Comparison of ENCODE assay signal across 30 cellular contexts in the genomic region with DNA sequence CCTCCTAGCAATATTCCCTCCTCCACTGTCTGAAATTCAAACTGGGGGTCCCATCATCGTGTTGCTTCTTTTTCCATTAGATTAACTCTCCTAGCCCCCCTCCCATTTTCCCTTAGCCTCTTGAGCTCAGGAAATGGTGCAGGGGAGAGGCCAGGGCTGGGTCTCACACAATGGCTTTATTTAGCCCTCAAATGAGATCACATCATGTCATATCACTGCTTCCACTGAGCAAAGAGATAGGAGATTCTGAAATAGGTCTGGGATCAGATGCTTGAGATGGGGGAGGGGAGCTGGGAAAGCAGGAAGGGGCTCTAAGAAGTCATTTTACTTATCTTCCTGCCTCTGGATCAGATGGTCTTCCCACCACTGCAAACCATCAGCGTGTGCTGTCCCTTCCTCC. TPM values are rescaled to one million over a fixed set of nuclear protein-coding genes. Genes with fewer than 3 reads are reported as not detected.
"Had no signal": no experiment of that assay in that cellular context is flagged by ENCODE, and none has a peak within 500 bp of the region (broad histone marks: within the 10 kb centered on the region; RNA-seq: fewer than 3 reads in every experiment).

No MANE protein-coding gene starts in this region.

- H3K4me3 ChIP-seq: coronary artery, heart right ventricle, mucosa of descending colon, upper lobe of left lung had no signal

- H3K9me3 ChIP-seq: heart right ventricle, mucosa of descending colon, upper lobe of left lung had no signal

- H3K36me3 ChIP-seq: heart right ventricle, upper lobe of left lung had no signal

- H3K27me3 Mint-ChIP-seq: activated B cell treated with CpG ODN at 0.5 μM for 24 hours; activated CD4-positive, alpha-beta memory T cell treated with anti-CD3 and anti-CD28 coated beads for 36 hours; activated CD4-positive, alpha-beta T cell treated with anti-CD3 and anti-CD28 coated beads for 36 hours had no signal

- H3K27ac Mint-ChIP-seq: activated B cell treated with CpG ODN at 0.5 μM for 24 hours; activated CD4-positive, alpha-beta memory T cell treated with anti-CD3 and anti-CD28 coated beads for 36 hours; activated CD4-positive, alpha-beta T cell treated with anti-CD3 and anti-CD28 coated beads for 36 hours; activated naive CD4-positive, alpha-beta T cell treated with anti-CD3 and anti-CD28 coated beads for 36 hours had no signal

- H3K9me3 Mint-ChIP-seq: activated B cell treated with CpG ODN at 0.5 μM for 24 hours; activated CD4-positive, alpha-beta memory T cell treated with anti-CD3 and anti-CD28 coated beads for 36 hours; activated naive CD4-positive, alpha-beta T cell treated with anti-CD3 and anti-CD28 coated beads for 36 hours; activated naive CD8-positive, alpha-beta T cell treated with anti-CD3 and anti-CD28 coated beads, Interleukin-2, amount 10 ng/mL, durations not matched to agents 7 days and 5 days had no signal

- FAIRE-seq: bronchial epithelial cell, small intestine had no signal

- ATAC-seq: activated CD4-positive, alpha-beta T cell treated with anti-CD3 and anti-CD28 coated beads for 36 hours; mucosa of descending colon; sciatic nerve had no signal

- DNase-seq: activated B cell treated with CpG ODN at 0.5 μM for 24 hours; activated CD4-positive, alpha-beta memory T cell treated with anti-CD3 and anti-CD28 coated beads for 36 hours; activated CD4-positive, alpha-beta T cell treated with anti-CD3 and anti-CD28 coated beads for 36 hours; activated effector memory CD4-positive, alpha-beta T cell treated with Interleukin-2 at 50 U/mL for 16 hours; activated naive CD4-positive, alpha-beta T cell treated with anti-CD3 and anti-CD28 coated beads for 36 hours; activated naive CD8-positive, alpha-beta T cell treated with anti-CD3 and anti-CD28 coated beads, Interleukin-2, amount 10 ng/mL, durations not matched to agents 7 days and 5 days; activated T-cell treated with anti-CD3 and anti-CD28 coated beads, Interleukin-2, amount 50 U/mL, for 48 hours; amygdala; cerebellar nuclear complex; heart right ventricle; islet precursor cell; left cardiac atrium; mucosa of descending colon; small intestine; stimulated activated CD4-positive, alpha-beta T cell treated with anti-CD3 and anti-CD28 coated beads, Interleukin-2, amount 100 ng/mL, for 24 hours; stimulated activated CD8-positive, alpha-beta memory T cell treated with anti-CD3 and anti-CD28 coated beads, Interleukin-4, amount 100 ng/mL, for 48 hours; stimulated activated naive CD4-positive, alpha-beta T cell; T1000; upper lobe of left lung had no signal

- H3K4me3 Mint-ChIP-seq: activated B cell treated with CpG ODN at 0.5 μM for 24 hours; activated CD4-positive, alpha-beta memory T cell treated with anti-CD3 and anti-CD28 coated beads for 36 hours; activated CD4-positive, alpha-beta T cell treated with anti-CD3 and anti-CD28 coated beads for 36 hours; activated naive CD4-positive, alpha-beta T cell treated with anti-CD3 and anti-CD28 coated beads for 36 hours; activated naive CD8-positive, alpha-beta T cell treated with anti-CD3 and anti-CD28 coated beads, Interleukin-2, amount 10 ng/mL, durations not matched to agents 7 days and 5 days had no signal

- H3K4me1 Mint-ChIP-seq: activated B cell treated with CpG ODN at 0.5 μM for 24 hours; activated CD4-positive, alpha-beta T cell treated with anti-CD3 and anti-CD28 coated beads for 36 hours had no signal

- H3K27me3 ChIP-seq: heart right ventricle, upper lobe of left lung had no signal

- H3K27ac ChIP-seq: coronary artery had no signal

- H3K36me3 Mint-ChIP-seq: activated CD4-positive, alpha-beta memory T cell treated with anti-CD3 and anti-CD28 coated beads for 36 hours; activated naive CD8-positive, alpha-beta T cell treated with anti-CD3 and anti-CD28 coated beads, Interleukin-2, amount 10 ng/mL, durations not matched to agents 7 days and 5 days had no signal

RNA-seq across cellular contexts. Expression of a gene that starts 54.7 kb away (rescaled TPM):
- total RNA-seq: activated B cell treated with CpG ODN at 0.5 μM for 24 hours; activated CD4-positive, alpha-beta memory T cell treated with anti-CD3 and anti-CD28 coated beads for 36 hours; activated CD4-positive, alpha-beta T cell treated with anti-CD3 and anti-CD28 coated beads for 36 hours; bronchial epithelial cell; epithelial cell of proximal tubule; fibroblast of villous mesenchyme; heart right ventricle; left cardiac atrium; liver; osteoblast; posterior vena cava; renal cortical epithelial cell; sciatic nerve; T-helper 1 cell treated with Interleukin-12 subunit alpha and Interleukin-12 subunit beta and Interleukin-4 antibody, amounts not matched to agents 30 ng/mL and 1 ng/mL, for 36 hours; upper lobe of left lung had no signal
- polyA plus RNA-seq: liver, neural cell had no signal
